Comparison of ENCODE assay signal across 31 cellular contexts in genomic region chr1:62917314-62917713, GRCh38.
"Had no signal": no experiment of that assay in that cellular context is flagged by ENCODE, and none has a peak within 500 bp of the region (broad histone marks: within the 10 kb centered on the region; RNA-seq: fewer than 3 reads in every experiment).

No MANE protein-coding gene starts in this region.

- H3K36me3 Mint-ChIP-seq: natural killer cell; neural progenitor cell; stimulated activated memory B cell treated with anti-CD40 and anti-IgM and Interleukin-4, amounts not matched to agents 10 μg/mL and 1 μg/mL and 100 μg/mL, for 72 hours; type B pancreatic cell had no signal

- H3K4me1 Mint-ChIP-seq: natural killer cell; nephron; neural progenitor cell; stimulated activated memory B cell treated with anti-CD40 and anti-IgM and Interleukin-4, amounts not matched to agents 10 μg/mL and 1 μg/mL and 100 μg/mL, for 72 hours; stimulated activated naive CD8-positive, alpha-beta T cell treated with anti-CD3 and anti-CD28 coated beads, Interleukin-15, amount 100 ng/mL, for 72 hours had no signal

- H3K27ac Mint-ChIP-seq: natural killer cell; nephron; neural progenitor cell; progenitor cell of endocrine pancreas; stimulated activated memory B cell treated with anti-CD40 and anti-IgM and Interleukin-4, amounts not matched to agents 10 μg/mL and 1 μg/mL and 100 μg/mL, for 72 hours; stimulated activated naive CD8-positive, alpha-beta T cell treated with anti-CD3 and anti-CD28 coated beads, Interleukin-15, amount 100 ng/mL, for 72 hours; type B pancreatic cell had no signal

- H3K4me1 ChIP-seq: neural progenitor cell, parathyroid adenoma, psoas muscle, spleen, suprapubic skin, testis, tibial artery, transverse colon, upper lobe of right lung, uterus had no signal

- H3K4me2 ChIP-seq: neural progenitor cell, smooth muscle cell had no signal

- H3K4me3 Mint-ChIP-seq: natural killer cell; nephron; neural progenitor cell; stimulated activated memory B cell treated with anti-CD40 and anti-IgM and Interleukin-4, amounts not matched to agents 10 μg/mL and 1 μg/mL and 100 μg/mL, for 72 hours; stimulated activated naive CD8-positive, alpha-beta T cell treated with anti-CD3 and anti-CD28 coated beads, Interleukin-15, amount 100 ng/mL, for 72 hours; type B pancreatic cell had no signal

- H3K36me3 ChIP-seq: neural progenitor cell, ovary, spleen, suprapubic skin, tibial artery, transverse colon, upper lobe of right lung, uterus had no signal

- DNase-seq: natural killer cell; occipital lobe; ovary; posterior cingulate gyrus; psoas muscle; right cardiac atrium; spleen; stimulated activated CD4-positive, alpha-beta T cell treated with anti-CD3 and anti-CD28 coated beads, Interleukin-12 subunit alpha, Interleukin-12 subunit beta, amount 100 ng/mL, for 4 hours; stimulated activated CD4-positive, alpha-beta T cell treated with anti-CD3 and anti-CD28 coated beads, Interleukin-1b, Interleukin-23, amount 100 ng/mL, for 48 hours; stimulated activated CD4-positive, alpha-beta T cell treated with anti-CD3 and anti-CD28 coated beads, Interleukin-4, amount 100 ng/mL, for 1 hour; stimulated activated CD4-positive, alpha-beta T cell treated with anti-CD3 and anti-CD28 coated beads, Interleukin-4, amount 100 ng/mL, for 4 hours; stimulated activated CD8-positive, alpha-beta memory T cell treated with anti-CD3 and anti-CD28 coated beads, Interleukin-4, amount 100 ng/mL, for 48 hours; stimulated activated naive CD4-positive, alpha-beta T cell; stimulated activated naive CD8-positive, alpha-beta T cell treated with anti-CD3 and anti-CD28 coated beads, Interleukin-15, amount 100 ng/mL, for 72 hours; stimulated activated naive CD8-positive, alpha-beta T cell treated with anti-CD3 and anti-CD28 coated beads, Interleukin-15, Interleukin-2, amounts not matched to agents 100 U/mL and 50 U/mL, for 24 hours; substantia nigra; testis; tibial artery; transverse colon; upper lobe of right lung; uterus had no signal

- H3K79me2 ChIP-seq: parathyroid adenoma had no signal

- H3K9me3 Mint-ChIP-seq: natural killer cell; nephron; neural progenitor cell; stimulated activated memory B cell treated with anti-CD40 and anti-IgM and Interleukin-4, amounts not matched to agents 10 μg/mL and 1 μg/mL and 100 μg/mL, for 72 hours; type B pancreatic cell had no signal

- H3K9ac ChIP-seq: neural progenitor cell, parathyroid adenoma had no signal

- H3K27me3 ChIP-seq: neural progenitor cell, ovary, testis, transverse colon, upper lobe of right lung, uterus had no signal

- H2AFZ ChIP-seq: parathyroid adenoma had no signal

- ATAC-seq: natural killer cell; psoas muscle; right cardiac atrium; sciatic nerve; stimulated activated memory B cell treated with anti-CD40 and anti-IgM and Interleukin-4, amounts not matched to agents 10 μg/mL and 1 μg/mL and 100 μg/mL, for 72 hours; stimulated activated naive CD8-positive, alpha-beta T cell treated with anti-CD3 and anti-CD28 coated beads, Interleukin-15, amount 100 ng/mL, for 72 hours; stimulated activated naive CD8-positive, alpha-beta T cell treated with anti-CD3 and anti-CD28 coated beads, Interleukin-15, Interleukin-2, amounts not matched to agents 100 U/mL and 50 U/mL, for 24 hours; upper lobe of right lung had no signal

- H3K4me3 ChIP-seq: neural progenitor cell, ovary, psoas muscle, skin epidermis, smooth muscle cell, spleen, suprapubic skin, testis, tibial artery, transverse colon, upper lobe of right lung, uterus had no signal

- H3K27ac ChIP-seq: neural progenitor cell, ovary, parathyroid adenoma, psoas muscle, skin epidermis, spleen, suprapubic skin, testis, tibial artery, transverse colon, upper lobe of right lung, uterus had no signal

- H3K9me3 ChIP-seq: ovary, psoas muscle, spleen, suprapubic skin, testis, tibial artery, transverse colon, upper lobe of right lung, uterus had no signal
